ENCODE assay signal across 12 cellular contexts in genomic region chr17:27256225-27257030, GRCh38. TPM values are rescaled to one million over a fixed set of nuclear protein-coding genes. Genes with fewer than 3 reads are reported as not detected.
DNase-seq lines count a peak whose midpoint lies in the region; ATAC-seq, FAIRE-seq and TF ChIP-seq lines count a peak whose summit lies in the region.
"Had no signal": no experiment of that assay in that cellular context is flagged by ENCODE, and none has a peak within 500 bp of the region (broad histone marks: within the 10 kb centered on the region; RNA-seq: fewer than 3 reads in every experiment).

No MANE protein-coding gene starts in this region.

- H3K4me3 ChIP-seq in astrocyte (ENCODE audit: insufficient read depth, low read depth, low read length): no peak overlapping the region
- H3K4me3 ChIP-seq: SJSA1 had no signal

- H3K27ac ChIP-seq in astrocyte (ENCODE audit: low read depth, low read length): no peak overlapping the region
- H3K27ac ChIP-seq: SJSA1 had no signal

- no peaks in the 10 kb centered on the region for H3K36me3 Mint-ChIP-seq in astrocyte (ENCODE audit: low read depth, unreplicated experiment)
- H3K36me3 Mint-ChIP-seq in stimulated activated naive B cell treated with anti-CD40 and anti-IgM and Interleukin-4, amounts not matched to agents 10 μg/mL and 1 μg/mL and 100 μg/mL, for 72 hours: peaks cover 0 to 1% of the 10 kb centered on the region in 2 donors
- H3K36me3 Mint-ChIP-seq in activated T-helper 17 cell treated with anti-CD3 and anti-CD28 coated beads, Interleukin-2, amount 50 U/mL, for 72 hours (ENCODE audit: low read depth): no peaks in the 10 kb centered on the region

- H3K9me3 Mint-ChIP-seq in astrocyte (ENCODE audit: unreplicated experiment): peaks cover 9% of the 10 kb centered on the region
- H3K9me3 Mint-ChIP-seq in stimulated activated naive B cell treated with anti-CD40 and anti-IgM and Interleukin-4, amounts not matched to agents 10 μg/mL and 1 μg/mL and 100 μg/mL, for 72 hours: peaks cover 0 to 2% of the 10 kb centered on the region in 2 donors
- H3K9me3 Mint-ChIP-seq in activated T-helper 17 cell treated with anti-CD3 and anti-CD28 coated beads, Interleukin-2, amount 50 U/mL, for 72 hours: no peaks in the 10 kb centered on the region

- no peaks in the 10 kb centered on the region for H3K36me3 ChIP-seq in astrocyte (ENCODE audit: insufficient read depth, low read length)
- H3K36me3 ChIP-seq: SJSA1 had no signal

- H3K4me3 Mint-ChIP-seq in astrocyte (ENCODE audit: unreplicated experiment): no peak overlapping the region
- no peak overlapping the region for H3K4me3 Mint-ChIP-seq in stimulated activated naive B cell treated with anti-CD40 and anti-IgM and Interleukin-4, amounts not matched to agents 10 μg/mL and 1 μg/mL and 100 μg/mL, for 72 hours
- no peak overlapping the region for H3K4me3 Mint-ChIP-seq in activated T-helper 17 cell treated with anti-CD3 and anti-CD28 coated beads, Interleukin-2, amount 50 U/mL, for 72 hours

- H3K79me2 ChIP-seq in astrocyte (ENCODE audit: insufficient read depth, low read length): no peaks in the 10 kb centered on the region

- no peaks in the 10 kb centered on the region for H3K27me3 ChIP-seq in astrocyte (ENCODE audit: insufficient read depth, low read length)
- H3K27me3 ChIP-seq: SJSA1 had no signal

- FAIRE-seq in astrocyte (lab: Jason Lieb, UNC): no peak

- peaks cover 7% of the 10 kb centered on the region for H3K27me3 Mint-ChIP-seq in astrocyte (ENCODE audit: low read depth, unreplicated experiment)
- H3K27me3 Mint-ChIP-seq in stimulated activated naive B cell treated with anti-CD40 and anti-IgM and Interleukin-4, amounts not matched to agents 10 μg/mL and 1 μg/mL and 100 μg/mL, for 72 hours: peaks cover 0 to 4% of the 10 kb centered on the region in 2 donors
- no peaks in the 10 kb centered on the region for H3K27me3 Mint-ChIP-seq in activated T-helper 17 cell treated with anti-CD3 and anti-CD28 coated beads, Interleukin-2, amount 50 U/mL, for 72 hours

- DNase-seq in AG20443 (ENCODE audit: low spot score) (peak; percentile 44), astrocyte (ENCODE audit: low read depth) (peak; percentile 83), foreskin melanocyte (peak; percentile 82), renal cortical epithelial cell (ENCODE audit: low read depth) (peak; percentile 56), GM19240 (ENCODE audit: insufficient read length, low spot score) (no peak)
- DNase-seq in stimulated activated naive B cell treated with anti-CD40 and anti-IgM and Interleukin-4, amounts not matched to agents 10 μg/mL and 1 μg/mL and 100 μg/mL, for 72 hours: no peak
- DNase-seq in stimulated activated CD4-positive, alpha-beta T cell treated with anti-CD3 and anti-CD28 coated beads, Interleukin-12 subunit alpha, Interleukin-12 subunit beta, amount 100 ng/mL, for 4 hours: no peak
- DNase-seq: activated naive CD4-positive, alpha-beta T cell treated with Interleukin-2 at 50 U/mL for 16 hours; KBM-7; NCI-H2171 had no signal

- no peaks in the 10 kb centered on the region for H4K20me1 ChIP-seq in astrocyte (ENCODE audit: insufficient read depth, low read length)

- H3K9me3 ChIP-seq in astrocyte (ENCODE audit: insufficient read depth, low read depth, low read length): no peaks in the 10 kb centered on the region
- H3K9me3 ChIP-seq: SJSA1 had no signal

- no peaks in the 10 kb centered on the region for H3K4me1 Mint-ChIP-seq in astrocyte (ENCODE audit: low read depth, unreplicated experiment)
- peaks cover 8% of the 10 kb centered on the region in 2 donors for H3K4me1 Mint-ChIP-seq in stimulated activated naive B cell treated with anti-CD40 and anti-IgM and Interleukin-4, amounts not matched to agents 10 μg/mL and 1 μg/mL and 100 μg/mL, for 72 hours
- no peaks in the 10 kb centered on the region for H3K4me1 Mint-ChIP-seq in activated T-helper 17 cell treated with anti-CD3 and anti-CD28 coated beads, Interleukin-2, amount 50 U/mL, for 72 hours

- H2AFZ ChIP-seq in astrocyte (ENCODE audit: low read depth, low read length): no peak overlapping the region

- no peak for ATAC-seq in stimulated activated naive B cell treated with anti-CD40 and anti-IgM and Interleukin-4, amounts not matched to agents 10 μg/mL and 1 μg/mL and 100 μg/mL, for 72 hours (replicated peaks)
- ATAC-seq in activated T-helper 17 cell treated with anti-CD3 and anti-CD28 coated beads, Interleukin-2, amount 50 U/mL, for 72 hours (replicated peaks): no peak

- no peak overlapping the region for H3K27ac Mint-ChIP-seq in astrocyte (ENCODE audit: unreplicated experiment)
- no peak overlapping the region for H3K27ac Mint-ChIP-seq in stimulated activated naive B cell treated with anti-CD40 and anti-IgM and Interleukin-4, amounts not matched to agents 10 μg/mL and 1 μg/mL and 100 μg/mL, for 72 hours
- H3K27ac Mint-ChIP-seq in activated T-helper 17 cell treated with anti-CD3 and anti-CD28 coated beads, Interleukin-2, amount 50 U/mL, for 72 hours: no peak overlapping the region

- H3K4me2 ChIP-seq in astrocyte (ENCODE audit: low read length): no peak overlapping the region

- H3K9ac ChIP-seq in astrocyte (ENCODE audit: low read length): no peak overlapping the region

- H3K4me1 ChIP-seq in astrocyte (ENCODE audit: insufficient read depth, low read length): peaks cover 3% of the 10 kb centered on the region

- TF ChIP-seq CTCF in astrocyte (IDR thresholded peaks at IDR 0.05; ENCODE audit: insufficient read depth, low read depth, low read length): no peak

RNA-seq across cellular contexts. Expression of gene WSB1, which starts 37.5 kb away (rescaled TPM):
- total RNA-seq in astrocyte: 217 and 253 TPM in 2 replicates
- 104 and 189 TPM in 2 replicates for total RNA-seq in renal cortical epithelial cell
- 100 to 1,000 TPM; 118 to 403 TPM for total RNA-seq in activated T-helper 17 cell treated with anti-CD3 and anti-CD28 coated beads, Interleukin-2, amount 50 U/mL, for 72 hours

Comparison
In these comparisons a context has a peak if more than half of its experiments do, and no peak if none do; other contexts are left out.
1. DNase-seq: peak in AG20443 (single experiment), astrocyte (single experiment), foreskin melanocyte (single experiment) and renal cortical epithelial cell (single experiment); none in stimulated activated naive B cell treated with anti-CD40 and anti-IgM and Interleukin-4, amounts not matched to agents 10 μg/mL and 1 μg/mL and 100 μg/mL, for 72 hours (single experiment), stimulated activated CD4-positive, alpha-beta T cell treated with anti-CD3 and anti-CD28 coated beads, Interleukin-12 subunit alpha, Interleukin-12 subunit beta, amount 100 ng/mL, for 4 hours (single experiment) and GM19240 (single experiment).